Comparison of ENCODE assay signal across 11 cellular contexts in genomic region chr9:127875306-127875966, GRCh38. TPM values are rescaled to one million over a fixed set of nuclear protein-coding genes. Genes with fewer than 3 reads are reported as not detected.
DNase-seq lines count a peak whose midpoint lies in the region; ATAC-seq and TF ChIP-seq lines count a peak whose summit lies in the region.
"Had no signal": no experiment of that assay in that cellular context is flagged by ENCODE, and none has a peak within 500 bp of the region (broad histone marks: within the 10 kb centered on the region; RNA-seq: fewer than 3 reads in every experiment).

No MANE protein-coding gene starts in this region.

- no peak overlapping the region for H3K4me3 ChIP-seq in CD8-positive, alpha-beta memory T cell (ENCODE audit: low read length)
- H3K4me3 ChIP-seq in sigmoid colon = no peak overlapping the region
- H3K4me3 ChIP-seq: GM23338, SJSA1 had no signal

- no peaks in the 10 kb centered on the region for H3K27me3 ChIP-seq in CD8-positive, alpha-beta memory T cell (ENCODE audit: insufficient read depth, low read length, poor library complexity, severe bottlenecking)
- no peaks in the 10 kb centered on the region for H3K27me3 ChIP-seq in sigmoid colon
- H3K27me3 ChIP-seq: SJSA1 had no signal

- intact Hi-C loops in sigmoid colon (cut with DNase I) = loop anchor here (2.0 to 5.0 kb wide), 2 partner anchors 42 to 141 kb away; partner anchors contain the start of genes ST6GALNAC4 and TOR2A

- no peak for TF ChIP-seq CTCF in sigmoid colon (IDR thresholded peaks at IDR 0.05)

- peak overlapping the region; percentile 38 for H3K27ac ChIP-seq in CD8-positive, alpha-beta memory T cell (ENCODE audit: low read depth, low read length)
- H3K27ac ChIP-seq in sigmoid colon = peak overlapping the region; percentile 82 to 87 (median 84)
- H3K27ac ChIP-seq: SJSA1 had no signal

- H3K9me3 ChIP-seq in CD8-positive, alpha-beta memory T cell (ENCODE audit: low read length) = no peaks in the 10 kb centered on the region
- H3K9me3 ChIP-seq in sigmoid colon = no peaks in the 10 kb centered on the region
- H3K9me3 ChIP-seq: SJSA1 had no signal

- 87 to 90% methylated on average over 10 of the region's 10 CpGs for WGBS in sigmoid colon, 2 donors

- no peak for DNase-seq in CD8-positive, alpha-beta memory T cell
- DNase-seq in fibroblast of the conjunctiva (ENCODE audit: low read depth) (peak; percentile 28), sigmoid colon (peak; percentile 66), NCI-H2029 treated with DMSO at 0.1 percent for 48 hours (lab: John Stamatoyannopoulos, UW) (no peak), D341Med (ENCODE audit: low spot score) (no peak)
- DNase-seq in effector CD8-positive, alpha-beta T cell (lab: John Stamatoyannopoulos, UW) = no peak
- DNase-seq: NCI-H1930 had no signal

- ATAC-seq in activated T-helper 17 cell treated with anti-CD3 and anti-CD28 coated beads, Interleukin-2, amount 50 U/mL, for 72 hours (replicated peaks) = no peak
- ATAC-seq in HG02610 (IDR thresholded peaks at IDR 0.05; ENCODE audit: unreplicated experiment) = no peak
- ATAC-seq: GM23338 had no signal

- CTCF ChIA-PET in CD8-positive, alpha-beta memory T cell (lab: Charles Lee) = interaction anchor here (1.3 to 1.5 kb wide), 2 partner anchors 19 to 46 kb away, joined by 4 read pairs; no protein-coding TSS in a partner anchor

- no peak for TF ChIP-seq EP300 in sigmoid colon (IDR thresholded peaks at IDR 0.05)

- peaks cover 5% of the 10 kb centered on the region for H3K4me1 ChIP-seq in CD8-positive, alpha-beta memory T cell (ENCODE audit: insufficient read depth, low read length)
- H3K4me1 ChIP-seq in sigmoid colon = peaks cover 0 to 56% (median 52%) of the 10 kb centered on the region in 4 donors

- no peak overlapping the region for H3K4me3 Mint-ChIP-seq in CD8-positive, alpha-beta memory T cell
- H3K4me3 Mint-ChIP-seq in activated T-helper 17 cell treated with anti-CD3 and anti-CD28 coated beads, Interleukin-2, amount 50 U/mL, for 72 hours = no peak overlapping the region
- H3K4me3 Mint-ChIP-seq: GM23338 had no signal

- peaks cover 0 to 4% (median 4%) of the 10 kb centered on the region in 3 donors for H3K36me3 Mint-ChIP-seq in CD8-positive, alpha-beta memory T cell
- H3K36me3 Mint-ChIP-seq in activated T-helper 17 cell treated with anti-CD3 and anti-CD28 coated beads, Interleukin-2, amount 50 U/mL, for 72 hours (ENCODE audit: low read depth) = no peaks in the 10 kb centered on the region

- no peaks in the 10 kb centered on the region for H3K36me3 ChIP-seq in CD8-positive, alpha-beta memory T cell (ENCODE audit: insufficient read depth, low read length)
- H3K36me3 ChIP-seq in sigmoid colon = peaks cover 0 to 26% (median 10%) of the 10 kb centered on the region in 4 donors

- H3K27me3 Mint-ChIP-seq in CD8-positive, alpha-beta memory T cell = peaks cover 0 to 5% of the 10 kb centered on the region in 2 donors
- no peaks in the 10 kb centered on the region for H3K27me3 Mint-ChIP-seq in activated T-helper 17 cell treated with anti-CD3 and anti-CD28 coated beads, Interleukin-2, amount 50 U/mL, for 72 hours

- peak overlapping the region in 3 of 8 donors; percentile 10 to 84 (median 42) for H3K27ac Mint-ChIP-seq in CD8-positive, alpha-beta memory T cell
- H3K27ac Mint-ChIP-seq in activated T-helper 17 cell treated with anti-CD3 and anti-CD28 coated beads, Interleukin-2, amount 50 U/mL, for 72 hours = peak overlapping the region; percentile 56
- H3K27ac Mint-ChIP-seq: GM23338 had no signal

- H3K4me1 Mint-ChIP-seq in CD8-positive, alpha-beta memory T cell = peaks cover 2 to 16% (median 4%) of the 10 kb centered on the region in 3 donors
- no peaks in the 10 kb centered on the region for H3K4me1 Mint-ChIP-seq in activated T-helper 17 cell treated with anti-CD3 and anti-CD28 coated beads, Interleukin-2, amount 50 U/mL, for 72 hours

- no peak for TF ChIP-seq POLR2A in sigmoid colon (IDR thresholded peaks at IDR 0.05)

- no peaks in the 10 kb centered on the region for H3K9me3 Mint-ChIP-seq in CD8-positive, alpha-beta memory T cell
- no peaks in the 10 kb centered on the region for H3K9me3 Mint-ChIP-seq in activated T-helper 17 cell treated with anti-CD3 and anti-CD28 coated beads, Interleukin-2, amount 50 U/mL, for 72 hours
- H3K9me3 Mint-ChIP-seq: GM23338 had no signal

- POLR2A ChIA-PET in CD8-positive, alpha-beta memory T cell (lab: Charles Lee) = no interaction called here

RNA-seq across cellular contexts. Expression of gene AK1, which starts 2.0 kb away (rescaled TPM):
- 10 to 100 TPM; 15.8 to 20.0 TPM for total RNA-seq in CD8-positive, alpha-beta memory T cell
- 0.23 TPM for polyA plus RNA-seq in CD8-positive, alpha-beta memory T cell
- total RNA-seq in activated T-helper 17 cell treated with anti-CD3 and anti-CD28 coated beads, Interleukin-2, amount 50 U/mL, for 72 hours = 10 to 100 TPM; 23.2 to 79.0 TPM
- total RNA-seq in sigmoid colon = 10 to 100 TPM; 28.8 to 73.2 (median 48.7) TPM
- polyA plus RNA-seq in sigmoid colon = 100 to 1,000 TPM in 1 of 3 donors, 10 to 100 TPM in 2; 85.9 to 254 (median 85.9) TPM

RNA-seq across cellular contexts. Expression of gene ENG, which starts 21.0 kb away (rescaled TPM):
- total RNA-seq in CD8-positive, alpha-beta memory T cell = 10 to 100 TPM; 18.9 to 19.3 TPM
- 7.9 TPM for polyA plus RNA-seq in CD8-positive, alpha-beta memory T cell
- total RNA-seq in activated T-helper 17 cell treated with anti-CD3 and anti-CD28 coated beads, Interleukin-2, amount 50 U/mL, for 72 hours = 10 to 100 TPM in 1 of 2 donors, 1 to 10 TPM in 1; 10.0 to 18.7 TPM
- total RNA-seq in sigmoid colon = 10 to 100 TPM; 17.1 to 28.5 (median 20.6) TPM
- polyA plus RNA-seq in sigmoid colon = 10 to 100 TPM in 2 of 3 donors, 1 to 10 TPM in 1; 5.4 to 50.4 (median 25.7) TPM

RNA-seq across cellular contexts. Expression of gene ST6GALNAC6, which starts 24.0 kb away (rescaled TPM):
- total RNA-seq in CD8-positive, alpha-beta memory T cell = 10 to 100 TPM; 52.3 to 54.0 TPM
- 54.7 TPM for polyA plus RNA-seq in CD8-positive, alpha-beta memory T cell
- 100 to 1,000 TPM in 1 of 2 donors, 10 to 100 TPM in 1; 61.7 to 124 TPM for total RNA-seq in activated T-helper 17 cell treated with anti-CD3 and anti-CD28 coated beads, Interleukin-2, amount 50 U/mL, for 72 hours
- total RNA-seq in sigmoid colon = 100 to 1,000 TPM; 107 to 125 (median 114) TPM
- polyA plus RNA-seq in sigmoid colon = 100 to 1,000 TPM in 1 of 3 donors, 10 to 100 TPM in 2; 35.6 to 112 (median 87.1) TPM

RNA-seq across cellular contexts. Expression of gene ST6GALNAC4, which starts 41.4 kb away (rescaled TPM):
- total RNA-seq in CD8-positive, alpha-beta memory T cell = 10 to 100 TPM; 32.9 to 43.2 TPM
- polyA plus RNA-seq in CD8-positive, alpha-beta memory T cell = 28.7 TPM
- 10 to 100 TPM; 19.6 to 19.8 TPM for total RNA-seq in activated T-helper 17 cell treated with anti-CD3 and anti-CD28 coated beads, Interleukin-2, amount 50 U/mL, for 72 hours
- 10 to 100 TPM; 22.8 to 27.7 (median 25.5) TPM for total RNA-seq in sigmoid colon
- 10 to 100 TPM; 25.2 to 51.1 (median 37.7) TPM for polyA plus RNA-seq in sigmoid colon

RNA-seq across cellular contexts. Expression of gene PIP5KL1, which starts 55.1 kb away (rescaled TPM):
- 1 to 10 TPM; 1.4 to 2.5 TPM for total RNA-seq in CD8-positive, alpha-beta memory T cell
- polyA plus RNA-seq in CD8-positive, alpha-beta memory T cell = 0.89 TPM
- 1 to 10 TPM; 2.6 to 3.7 TPM for total RNA-seq in activated T-helper 17 cell treated with anti-CD3 and anti-CD28 coated beads, Interleukin-2, amount 50 U/mL, for 72 hours
- total RNA-seq in sigmoid colon = 1 to 10 TPM in 3 of 4 donors, under 1 TPM in 1; 0.16 to 4.2 (median 2.6) TPM
- 1 to 10 TPM in 1 of 3 donors, under 1 TPM in 1, not detected in 1; 0.70 to 1.8 TPM for polyA plus RNA-seq in sigmoid colon

Comparison
In these comparisons a context has a peak if more than half of its experiments do, and no peak if none do; other contexts are left out.
1. DNase-seq: peak in fibroblast of the conjunctiva (single experiment) and sigmoid colon (single experiment); none in CD8-positive, alpha-beta memory T cell (0 of 5), NCI-H2029 treated with DMSO at 0.1 percent for 48 hours (single experiment), effector CD8-positive, alpha-beta T cell (single experiment) and D341Med (single experiment).